In the genomic region with DNA sequence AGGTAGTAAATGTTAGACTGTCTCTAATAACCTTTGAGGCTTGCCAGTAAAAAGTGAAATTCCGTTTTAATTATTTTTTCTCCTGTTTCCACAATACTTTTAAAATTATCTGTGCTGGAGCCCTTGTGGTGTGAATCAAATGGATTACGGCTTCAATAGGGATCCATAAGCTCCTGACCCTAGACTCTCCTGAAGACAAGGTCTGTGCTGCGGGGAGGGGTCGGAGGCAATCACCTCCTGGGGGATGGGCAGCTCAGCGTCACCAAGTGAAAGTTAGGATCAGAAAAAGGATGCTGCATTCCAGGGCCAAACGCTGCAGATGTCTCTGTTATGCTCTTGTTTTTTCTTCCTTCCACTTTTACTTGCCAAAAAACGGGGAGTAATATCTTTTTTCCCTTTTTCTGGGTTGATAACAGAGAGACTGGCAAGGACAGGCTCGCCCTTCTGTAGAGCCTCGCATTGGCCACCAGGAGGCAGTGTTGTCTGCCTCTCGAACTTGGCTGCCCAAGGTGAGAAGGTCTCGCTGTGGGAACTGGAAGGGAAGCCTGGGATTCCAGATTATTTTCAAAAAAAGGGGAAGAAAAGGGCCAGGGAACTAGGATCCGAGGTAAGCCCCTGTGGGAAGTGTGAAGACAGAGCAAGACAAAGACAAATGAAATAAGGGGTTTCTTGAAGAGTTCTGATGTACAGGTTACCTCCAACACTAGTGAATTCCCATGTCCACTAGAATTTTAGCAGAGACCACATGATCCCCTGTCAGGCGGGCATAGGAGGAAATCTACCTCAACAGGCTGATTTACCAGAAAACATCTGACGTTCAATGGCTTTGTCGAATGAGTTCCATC, we compare ENCODE assay signal across 9 cellular contexts.
DNase-seq lines count a peak whose midpoint lies in the region; ATAC-seq and TF ChIP-seq lines count a peak whose summit lies in the region.
"Had no signal": no experiment of that assay in that cellular context is flagged by ENCODE, and none has a peak within 500 bp of the region (broad histone marks: within the 10 kb centered on the region; RNA-seq: fewer than 3 reads in every experiment).

No MANE protein-coding gene starts in this region.

- H2AFZ ChIP-seq in OCI-LY7 (ENCODE audit: low read length) (no peak overlapping the region), trophoblast cell (ENCODE audit: insufficient read depth, low read length, poor library complexity) (no peak overlapping the region)

- no peak overlapping the region for H3K4ac ChIP-seq in trophoblast cell (ENCODE audit: low read depth, low read length)

- CTCF ChIA-PET in OCI-LY7 (lab: Charles Lee; ENCODE audit: unreplicated experiment): no interaction called here

- H4K12ac ChIP-seq in trophoblast cell (ENCODE audit: low read depth, low read length): no peak overlapping the region

- peak; percentile 92 for TF ChIP-seq CTCF in OCI-LY7 (conservative IDR thresholded peaks at IDR 0.05; ENCODE audit: low read length)
- TF ChIP-seq CTCF in esophagus squamous epithelium (IDR thresholded peaks at IDR 0.05): peak; percentile 28 to 75 (median 69)

- peak; percentile 84 for ATAC-seq in HG02610 (IDR thresholded peaks at IDR 0.05; ENCODE audit: unreplicated experiment)
- ATAC-seq in GM18520 (IDR thresholded peaks at IDR 0.05; ENCODE audit: unreplicated experiment): no peak

- H3K4me3 ChIP-seq in OCI-LY7 (ENCODE audit: low read depth, low read length, poor library complexity, severe bottlenecking): no peak overlapping the region
- no peak overlapping the region for H3K4me3 ChIP-seq in esophagus squamous epithelium
- H3K4me3 ChIP-seq in trophoblast cell (ENCODE audit: low read depth, low read length): no peak overlapping the region
- H3K4me3 ChIP-seq: skin epidermis had no signal

- POLR2A ChIA-PET in OCI-LY7 (lab: Charles Lee): no interaction called here

- TF ChIP-seq POLR2A in esophagus squamous epithelium (IDR thresholded peaks at IDR 0.05): no peak

- H3K4me2 ChIP-seq in OCI-LY7 (ENCODE audit: low read length) (no peak overlapping the region), trophoblast cell (ENCODE audit: low read length) (peak overlapping the region; percentile 44)

- H3K9me3 ChIP-seq in OCI-LY7 (ENCODE audit: low read length) (no peaks in the 10 kb centered on the region), esophagus squamous epithelium (no peaks in the 10 kb centered on the region), trophoblast cell (ENCODE audit: insufficient read depth, low read depth, low read length) (no peaks in the 10 kb centered on the region)

- 23 to 27% methylated on average over 14 to 15 of the region's 15 CpGs for WGBS in esophagus squamous epithelium, 2 donors
- WGBS in trophoblast cell (ENCODE audit: extremely low coverage, insufficient coverage, insufficient read length): no CpG with 5 or more reads among the region's 15 CpGs

- H3K79me1 ChIP-seq in trophoblast cell (ENCODE audit: low read length): no peaks in the 10 kb centered on the region

- H3K79me2 ChIP-seq in OCI-LY7 (ENCODE audit: insufficient read depth, low read depth, low read length) (no peaks in the 10 kb centered on the region), trophoblast cell (ENCODE audit: control insufficient read depth, insufficient read depth, low read length, poor library complexity) (no peaks in the 10 kb centered on the region)

- H2BK12ac ChIP-seq in trophoblast cell (ENCODE audit: low read length): no peak overlapping the region

- H3K9ac ChIP-seq in trophoblast cell (ENCODE audit: low read length): no peak overlapping the region

- H4K8ac ChIP-seq in trophoblast cell (ENCODE audit: low read depth, low read length): no peak overlapping the region

- H3K23ac ChIP-seq in trophoblast cell (ENCODE audit: low read length): no peak overlapping the region

- intact Hi-C loops in OCI-LY7 (cut with micrococcal nuclease; ENCODE audit: unreplicated experiment): no loop called here
- intact Hi-C loops in esophagus squamous epithelium (cut with DNase I): no loop called here

- H3K9me2 ChIP-seq in OCI-LY7 (ENCODE audit: insufficient read depth, low read length): no peaks in the 10 kb centered on the region

- BruUV-seq in OCI-LY7 (replicated peaks; lab: Mats Ljungman, UMichigan): no TSS peak

- H4K20me1 ChIP-seq in OCI-LY7 (ENCODE audit: insufficient read depth, low read length): no peaks in the 10 kb centered on the region

- no peak overlapping the region for H2BK120ac ChIP-seq in trophoblast cell (ENCODE audit: insufficient read depth, low read length, poor library complexity)

- no peak overlapping the region for H3K18ac ChIP-seq in trophoblast cell (ENCODE audit: low read length)

- H3K27ac ChIP-seq in OCI-LY7 (ENCODE audit: low read depth, low read length, poor library complexity, severe bottlenecking) (no peak overlapping the region), esophagus squamous epithelium (no peak overlapping the region), trophoblast cell (ENCODE audit: low read depth, low read length) (no peak overlapping the region)
- H3K27ac ChIP-seq: skin epidermis had no signal

- no peak overlapping the region for H4K91ac ChIP-seq in trophoblast cell (ENCODE audit: low read depth, low read length)

- no peak overlapping the region for H2AK5ac ChIP-seq in trophoblast cell (ENCODE audit: low read length)

- no peak overlapping the region for H3K14ac ChIP-seq in trophoblast cell (ENCODE audit: low read length)

- peak; percentile 55 for DNase-seq in NCI-H82 (lab: John Stamatoyannopoulos, UW)
- DNase-seq in NCI-H82 treated with DMSO at 0.1 percent for 48 hours (lab: John Stamatoyannopoulos, UW; ENCODE audit: unreplicated experiment): no peak
- peak; percentile 36 for DNase-seq in OCI-LY7 (ENCODE audit: low spot score)
- DNase-seq in esophagus squamous epithelium (lab: John Stamatoyannopoulos, UW): no peak
- DNase-seq in trophoblast cell: peak; percentile 42 to 73
- no peak for DNase-seq in amniotic stem cell (lab: John Stamatoyannopoulos, UW)

- H2BK5ac ChIP-seq in trophoblast cell (ENCODE audit: low read depth, low read length, poor library complexity): no peak overlapping the region

- no peaks in the 10 kb centered on the region for H3K4me1 ChIP-seq in OCI-LY7 (ENCODE audit: insufficient read depth, low read length, poor library complexity, severe bottlenecking)
- H3K4me1 ChIP-seq in esophagus squamous epithelium: peaks cover 0 to 4% (median 0%) of the 10 kb centered on the region in 3 donors
- no peaks in the 10 kb centered on the region for H3K4me1 ChIP-seq in trophoblast cell (ENCODE audit: control insufficient read depth in 1 of 2, insufficient read depth in 2 of 2, low read length in 2 of 2)

- H3K27me3 ChIP-seq in esophagus squamous epithelium: no peaks in the 10 kb centered on the region
- H3K27me3 ChIP-seq in trophoblast cell (ENCODE audit: insufficient read depth, low read length): no peaks in the 10 kb centered on the region

- H3K36me3 ChIP-seq in OCI-LY7 (ENCODE audit: insufficient read depth, low read length) (no peaks in the 10 kb centered on the region), esophagus squamous epithelium (no peaks in the 10 kb centered on the region), trophoblast cell (ENCODE audit: control insufficient read depth in 1 of 2, insufficient read depth in 2 of 2, low read length in 2 of 2) (no peaks in the 10 kb centered on the region)

Comparison
In these comparisons a context has a peak if more than half of its experiments do, and no peak if none do; other contexts are left out.
1. DNase-seq: peak in NCI-H82 (single experiment), OCI-LY7 (single experiment) and trophoblast cell (2 of 2); none in NCI-H82 treated with DMSO at 0.1 percent for 48 hours (single experiment), esophagus squamous epithelium (single experiment) and amniotic stem cell (single experiment).